In the genomic region with DNA sequence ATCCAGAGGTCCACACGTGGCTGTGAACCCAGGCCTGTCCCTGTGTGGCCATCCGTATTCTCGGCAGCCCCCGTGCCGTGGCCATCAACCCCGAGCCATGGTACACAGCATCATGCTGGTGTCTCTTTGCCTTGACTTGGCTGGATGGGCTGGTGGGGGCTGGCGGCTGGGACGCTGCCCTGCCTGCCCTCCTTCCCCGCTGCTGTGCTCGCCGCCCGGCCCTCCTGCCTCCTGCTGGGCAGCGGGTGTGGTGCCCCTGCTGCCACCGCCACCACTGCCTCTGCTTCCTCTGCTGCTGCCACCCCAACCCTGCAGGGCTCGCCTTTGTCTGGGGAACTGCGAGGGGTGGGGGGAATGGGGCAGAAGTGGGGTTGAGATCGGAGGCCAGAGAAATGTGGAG, we compare ENCODE assay signal across 20 cellular contexts.
"Had no signal": no experiment of that assay in that cellular context is flagged by ENCODE, and none has a peak within 500 bp of the region (broad histone marks: within the 10 kb centered on the region; RNA-seq: fewer than 3 reads in every experiment).

No MANE protein-coding gene starts in this region.

- H3K27me3 ChIP-seq: body of pancreas, colonic mucosa, gastroesophageal sphincter, heart left ventricle, left lung, upper lobe of left lung had no signal

- FAIRE-seq: small intestine had no signal

- DNase-seq: activated CD4-positive, alpha-beta T cell treated with anti-CD3 and anti-CD28 coated beads, Interleukin-2, amount 50 U/mL, for 48 hours; activated naive CD4-positive, alpha-beta T cell treated with Interleukin-2 at 50 U/mL for 16 hours; activated naive CD8-positive, alpha-beta T cell treated with anti-CD3 and anti-CD28 coated beads, Interleukin-2, amount 10 ng/mL, durations not matched to agents 7 days and 5 days; amygdala; body of pancreas; central memory CD4-positive, alpha-beta T cell; colonic mucosa; left lung; nephron progenitor cell; occipital lobe; small intestine; stimulated activated CD4-positive, alpha-beta T cell treated with anti-CD3 and anti-CD28 coated beads, Interleukin-15, amount 100 ng/mL, for 24 hours; stimulated activated CD4-positive, alpha-beta T cell treated with anti-CD3 and anti-CD28 coated beads, Interleukin-2, amount 100 ng/mL, for 48 hours; upper lobe of left lung had no signal

- H3K27ac ChIP-seq: body of pancreas, colonic mucosa, gastroesophageal sphincter, heart left ventricle, left lung, prostate gland, thoracic aorta, upper lobe of left lung had no signal

- ATAC-seq: activated T-helper 17 cell treated with anti-CD3 and anti-CD28 coated beads, Interleukin-2, amount 50 U/mL, for 72 hours; body of pancreas; gastroesophageal sphincter; heart left ventricle; left lung; right cardiac atrium had no signal

- H3K4me3 ChIP-seq: body of pancreas, colonic mucosa, gastroesophageal sphincter, heart left ventricle, left lung, prostate gland, thoracic aorta, upper lobe of left lung had no signal

- H3K4me1 ChIP-seq: colonic mucosa, prostate gland had no signal

- H3K9me3 ChIP-seq: body of pancreas, colonic mucosa, gastroesophageal sphincter, heart left ventricle, left lung, prostate gland, thoracic aorta, upper lobe of left lung had no signal
